Comparison of ENCODE assay signal across 11 cellular contexts in the genomic region with DNA sequence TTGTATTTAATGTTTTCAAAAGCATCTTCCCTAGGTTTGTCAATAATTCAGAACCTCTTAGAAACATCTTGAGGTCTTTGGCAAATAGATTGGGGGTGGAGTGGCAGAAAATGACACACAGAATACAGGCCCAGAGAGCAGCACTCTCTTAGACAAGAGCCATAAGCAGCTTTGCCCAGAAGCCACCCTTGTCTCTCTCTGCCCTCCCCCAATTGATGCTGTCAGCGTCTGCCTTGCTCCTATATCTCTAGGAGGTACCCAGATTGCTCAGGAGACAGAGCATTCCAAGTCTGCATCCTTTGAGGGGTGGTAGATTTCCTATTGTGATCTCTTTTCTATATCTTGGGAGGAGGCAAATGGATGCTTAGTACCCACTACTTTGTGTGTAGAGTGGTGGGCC. TPM values are rescaled to one million over a fixed set of nuclear protein-coding genes. Genes with fewer than 3 reads are reported as not detected.
DNase-seq lines count a peak whose midpoint lies in the region; ATAC-seq, FAIRE-seq and TF ChIP-seq lines count a peak whose summit lies in the region.
"Had no signal": no experiment of that assay in that cellular context is flagged by ENCODE, and none has a peak within 500 bp of the region (broad histone marks: within the 10 kb centered on the region; RNA-seq: fewer than 3 reads in every experiment).

No MANE protein-coding gene starts in this region.

- H3K4me3 Mint-ChIP-seq in dendritic cell treated with granulocyte-macrophage colony-stimulating factor and Interleukin-4, amounts not matched to agents 40 ng/mL and 50 ng/mL, for 4 days = peak overlapping the region; percentile 89
- H3K4me3 Mint-ChIP-seq: central memory CD8-positive, alpha-beta T cell had no signal

- peaks cover 49% of the 10 kb centered on the region for H3K4me1 Mint-ChIP-seq in dendritic cell treated with granulocyte-macrophage colony-stimulating factor and Interleukin-4, amounts not matched to agents 40 ng/mL and 50 ng/mL, for 4 days (ENCODE audit: low read depth)

- H3K27ac Mint-ChIP-seq in dendritic cell treated with granulocyte-macrophage colony-stimulating factor and Interleukin-4, amounts not matched to agents 40 ng/mL and 50 ng/mL, for 4 days = peak overlapping the region; percentile 99

- H3K27ac ChIP-seq in SK-N-SH (ENCODE audit: low read depth in 2 of 2, low read length in 1 of 2) = peak overlapping the region in 1 of 2 experiments; percentile 96; a peak in 1 of 4 replicates
- H3K27ac ChIP-seq in muscle layer of colon (ENCODE audit: low read depth, low read length) = peak overlapping the region; percentile 63
- peak overlapping the region in 3 of 4 donors; percentile 27 to 90 (median 86) for H3K27ac ChIP-seq in upper lobe of left lung
- H3K27ac ChIP-seq in pancreas = no peak overlapping the region

- POLR2A ChIA-PET in SK-N-SH (lab: Yijun Ruan, JAX) = interaction anchor here (0.6 kb wide), 1 partner anchor 10 kb away, joined by 4 read pairs; no protein-coding TSS in a partner anchor

- ATAC-seq in SK-N-SH treated with all-trans-retinoic acid at 6 μM for 48 hours (no peak), upper lobe of left lung (ENCODE audit: low FRiP score in 2 of 2) (no peak), HG02678 (IDR thresholded peaks at IDR 0.05; ENCODE audit: unreplicated experiment) (no peak), pancreas (no peak)

- H3K27me3 ChIP-seq in SK-N-SH (ENCODE audit: insufficient read depth) (no peaks in the 10 kb centered on the region), muscle layer of colon (ENCODE audit: control insufficient read depth in 1 of 2, insufficient read depth in 2 of 2, low read length in 2 of 2) (no peaks in the 10 kb centered on the region), upper lobe of left lung (no peaks in the 10 kb centered on the region), pancreas (no peaks in the 10 kb centered on the region)

- whole genome bisulfite sequencing in SK-N-SH (ENCODE audit: low lambda C conversion rate) = 50% methylated on average over 1 of the region's 1 CpG
- WGBS in upper lobe of left lung, 2 donors = 17% methylated on average over 1 of the region's 1 CpG
- WGBS in pancreas, 2 donors = 24 to 51% methylated on average over 1 of the region's 1 CpG

- no peaks in the 10 kb centered on the region; the same call in 1 of the 2 replicates for H4K20me1 ChIP-seq in SK-N-SH (ENCODE audit: insufficient read depth)

- no peak for FAIRE-seq in pancreas (lab: Jason Lieb, UNC)
- FAIRE-seq: A204.1 had no signal

- no peak for TF ChIP-seq RAD21 in SK-N-SH (IDR thresholded peaks at IDR 0.05; ENCODE audit: low read length)

- DNase-seq in SK-N-SH (no peak), upper lobe of left lung (no peak), NCI-H1105 (lab: John Stamatoyannopoulos, UW) (no peak), pancreas (no peak)
- DNase-seq: stimulated activated CD4-positive, alpha-beta T cell treated with anti-CD3 and anti-CD28 coated beads, Interleukin-4, amount 100 ng/mL, for 24 hours had no signal

- no peak for TF ChIP-seq CTCF in SK-N-SH (IDR thresholded peaks at IDR 0.05)
- TF ChIP-seq CTCF in upper lobe of left lung (IDR thresholded peaks at IDR 0.05) = no peak
- TF ChIP-seq CTCF in pancreas (IDR thresholded peaks at IDR 0.05) = no peak

- peak overlapping the region; percentile 79 to 81; a peak in 3 of 4 replicates for H3K4me3 ChIP-seq in SK-N-SH (ENCODE audit: low read depth in 2 of 2, low read length in 1 of 2)
- peak overlapping the region; percentile 25 to 72 for H3K4me3 ChIP-seq in muscle layer of colon (ENCODE audit: low read depth in 1 of 2, low read length in 2 of 2)
- H3K4me3 ChIP-seq in upper lobe of left lung = peak overlapping the region in 3 of 4 donors; percentile 59 to 71 (median 63)
- peak overlapping the region in 2 of 4 donors; percentile 42 to 60 for H3K4me3 ChIP-seq in pancreas

- H3K4me1 ChIP-seq in SK-N-SH (ENCODE audit: control insufficient read depth in 1 of 2, insufficient read depth in 2 of 2, low read depth in 1 of 2, low read length in 1 of 2) (peaks cover 22 to 23% of the 10 kb centered on the region in 2 experiments; a peak in 3 of 4 replicates), muscle layer of colon (ENCODE audit: insufficient read depth, low read length) (peaks cover 34% of the 10 kb centered on the region), upper lobe of left lung (peaks cover 35 to 48% (median 42%) of the 10 kb centered on the region in 4 donors), pancreas (no peaks in the 10 kb centered on the region)

- peak overlapping the region; percentile 93 for H3K4me2 ChIP-seq in SK-N-SH

- no peak for TF ChIP-seq POLR2A in upper lobe of left lung (IDR thresholded peaks at IDR 0.05)

- H3K9me2 ChIP-seq in SK-N-SH = no peaks in the 10 kb centered on the region

- H3K27me3 Mint-ChIP-seq in dendritic cell treated with granulocyte-macrophage colony-stimulating factor and Interleukin-4, amounts not matched to agents 40 ng/mL and 50 ng/mL, for 4 days = peaks cover 3% of the 10 kb centered on the region

- no peaks in the 10 kb centered on the region for H3K9me3 ChIP-seq in SK-N-SH
- no peaks in the 10 kb centered on the region for H3K9me3 ChIP-seq in muscle layer of colon (ENCODE audit: low read length)
- H3K9me3 ChIP-seq in upper lobe of left lung = peaks cover 0 to 5% (median 0%) of the 10 kb centered on the region in 4 donors
- no peaks in the 10 kb centered on the region for H3K9me3 ChIP-seq in pancreas

- peaks cover 15% of the 10 kb centered on the region for H3K9me3 Mint-ChIP-seq in dendritic cell treated with granulocyte-macrophage colony-stimulating factor and Interleukin-4, amounts not matched to agents 40 ng/mL and 50 ng/mL, for 4 days

- H3K9ac ChIP-seq in SK-N-SH = no peak overlapping the region; the same call in 1 of the 2 replicates
- H3K9ac ChIP-seq in muscle layer of colon (ENCODE audit: low read length) = peak overlapping the region; percentile 68

- no peak overlapping the region for H2AFZ ChIP-seq in SK-N-SH (ENCODE audit: low read depth)

- CTCF ChIA-PET in SK-N-SH (lab: Yijun Ruan, JAX) = interaction anchor here (0.9 to 2.5 kb wide), 2 partner anchors 109 to 151 kb away, joined by 3 to 14 read pairs; no protein-coding TSS in a partner anchor

- peaks cover 78% of the 10 kb centered on the region for H3K36me3 Mint-ChIP-seq in dendritic cell treated with granulocyte-macrophage colony-stimulating factor and Interleukin-4, amounts not matched to agents 40 ng/mL and 50 ng/mL, for 4 days (ENCODE audit: low read depth)

- H3F3A ChIP-seq in SK-N-SH (replicated peaks; ENCODE audit: insufficient read depth) = peaks cover 26% of the 10 kb centered on the region

- H3K79me2 ChIP-seq in SK-N-SH (ENCODE audit: insufficient read depth) = peaks cover 2% of the 10 kb centered on the region; the same call in 1 of the 2 replicates

- intact Hi-C loops in dendritic cell treated with granulocyte-macrophage colony-stimulating factor and Interleukin-4, amounts not matched to agents 40 ng/mL and 50 ng/mL, for 4 days (cut with micrococcal nuclease) = loop anchor here (5.0 kb wide), 2 partner anchors 106 to 169 kb away; partner anchors contain the start of gene ARPC5
- intact Hi-C loops in pancreas (cut with DNase I) = no loop called here

- peaks cover 8 to 14% of the 10 kb centered on the region in 2 experiments for H3K36me3 ChIP-seq in SK-N-SH (replicated peaks in 1 of 2; ENCODE audit: control insufficient read depth in 1 of 2, insufficient read depth in 2 of 2, low read length in 1 of 2)
- H3K36me3 ChIP-seq in muscle layer of colon (ENCODE audit: insufficient read depth, low read length) = no peaks in the 10 kb centered on the region
- no peaks in the 10 kb centered on the region for H3K36me3 ChIP-seq in upper lobe of left lung
- H3K36me3 ChIP-seq in pancreas = no peaks in the 10 kb centered on the region

- no peak for TF ChIP-seq EP300 in SK-N-SH (IDR thresholded peaks at IDR 0.05; ENCODE audit: borderline replicate concordance in 1 of 2, low read depth in 1 of 2, low read length in 1 of 2)
- TF ChIP-seq EP300 in upper lobe of left lung (IDR thresholded peaks at IDR 0.05) = no peak

TF ChIP-seq in SK-N-SH, 30 proteins besides CTCF, POLR2A, EP300 and RAD21 (continues in another document):
- TF ChIP-seq MAX (IDR thresholded peaks at IDR 0.05; ENCODE audit: low read depth) = no peak
- no peak for TF ChIP-seq ELF1 (IDR thresholded peaks at IDR 0.05)

TF ChIP-seq in SK-N-SH treated with all-trans-retinoic acid at 6 μM for 48 hours, 23 proteins besides CTCF, POLR2A, EP300 and RAD21:
- no peak for TF ChIP-seq RARB (CRISPR knock-in tag; IDR thresholded peaks at IDR 0.05)
- no peak for TF ChIP-seq ZNF565 (CRISPR knock-in tag; conservative IDR thresholded peaks at IDR 0.05; ENCODE audit: low read depth)
- no peak for TF ChIP-seq ISL1 (CRISPR knock-in tag; IDR thresholded peaks at IDR 0.05)
- no peak for TF ChIP-seq ARNTL (CRISPR knock-in tag; IDR thresholded peaks at IDR 0.05; ENCODE audit: borderline replicate concordance, low read depth)
- no peak for TF ChIP-seq ZNF8 (CRISPR knock-in tag; IDR thresholded peaks at IDR 0.05)
- no peak for TF ChIP-seq GLIS3 (CRISPR knock-in tag; IDR thresholded peaks at IDR 0.05)
- no peak for TF ChIP-seq OSR1 (CRISPR knock-in tag; IDR thresholded peaks at IDR 0.05)
- TF ChIP-seq, protein P1, sequence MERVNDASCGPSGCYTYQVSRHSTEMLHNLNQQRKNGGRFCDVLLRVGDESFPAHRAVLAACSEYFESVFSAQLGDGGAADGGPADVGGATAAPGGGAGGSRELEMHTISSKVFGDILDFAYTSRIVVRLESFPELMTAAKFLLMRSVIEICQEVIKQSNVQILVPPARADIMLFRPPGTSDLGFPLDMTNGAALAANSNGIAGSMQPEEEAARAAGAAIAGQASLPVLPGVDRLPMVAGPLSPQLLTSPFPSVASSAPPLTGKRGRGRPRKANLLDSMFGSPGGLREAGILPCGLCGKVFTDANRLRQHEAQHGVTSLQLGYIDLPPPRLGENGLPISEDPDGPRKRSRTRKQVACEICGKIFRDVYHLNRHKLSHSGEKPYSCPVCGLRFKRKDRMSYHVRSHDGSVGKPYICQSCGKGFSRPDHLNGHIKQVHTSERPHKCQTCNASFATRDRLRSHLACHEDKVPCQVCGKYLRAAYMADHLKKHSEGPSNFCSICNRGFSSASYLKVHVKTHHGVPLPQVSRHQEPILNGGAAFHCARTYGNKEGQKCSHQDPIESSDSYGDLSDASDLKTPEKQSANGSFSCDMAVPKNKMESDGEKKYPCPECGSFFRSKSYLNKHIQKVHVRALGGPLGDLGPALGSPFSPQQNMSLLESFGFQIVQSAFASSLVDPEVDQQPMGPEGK (CRISPR knock-in tag; IDR thresholded peaks at IDR 0.05; ENCODE audit: borderline replicate concordance) = no peak
- TF ChIP-seq PPARA (CRISPR knock-in tag; IDR thresholded peaks at IDR 0.05; ENCODE audit: borderline replicate concordance) = no peak
TF ChIP-seq in SK-N-SH treated with all-trans-retinoic acid at 6 μM for 48 hours: peak in this region for 0.

RNA-seq across cellular contexts. Expression of gene RGL1, which starts 1.7 kb away (rescaled TPM):
- polyA plus RNA-seq in SK-N-SH (2012; rRNA removed) (8.3 and 10.7 TPM in 2 replicates), pancreas (1 to 10 TPM; 3.6 to 6.6 TPM)
- polyA plus RNA-seq in SK-N-SH (2012; cell fraction: cytosol; rRNA removed) = 8.7 and 9.7 TPM in 2 replicates
- 10.3 and 15.7 TPM in 2 replicates for polyA plus RNA-seq in SK-N-SH (2012; cell fraction: nucleus; rRNA removed)
- total RNA-seq in upper lobe of left lung (10 to 100 TPM; 24.1 to 38.9 (median 26.7) TPM), pancreas (1 to 10 TPM; 2.8 to 9.1 (median 4.9) TPM)

Comparison
In these comparisons a context has a peak if more than half of its experiments do, and no peak if none do; other contexts are left out.
1. H3K27ac ChIP-seq: peak in muscle layer of colon (single experiment) and upper lobe of left lung (3 of 4); none in pancreas (0 of 4).